ENCODE assay signal across 19 cellular contexts in genomic region chr10:1187855-1188555, GRCh38.
DNase-seq lines count a peak whose midpoint lies in the region; ATAC-seq and TF ChIP-seq lines count a peak whose summit lies in the region.
"Had no signal": no experiment of that assay in that cellular context is flagged by ENCODE, and none has a peak within 500 bp of the region (broad histone marks: within the 10 kb centered on the region; RNA-seq: fewer than 3 reads in every experiment).

No MANE protein-coding gene starts in this region.

- no peak for ATAC-seq in GM19023 (IDR thresholded peaks at IDR 0.05; ENCODE audit: unreplicated experiment)
- ATAC-seq: gastrocnemius medialis had no signal

- intact Hi-C loops in dorsolateral prefrontal cortex (cut with DNase I): no loop called here

- no peaks in the 10 kb centered on the region for H3K27me3 ChIP-seq in dorsolateral prefrontal cortex
- peaks cover 8% of the 10 kb centered on the region for H3K27me3 ChIP-seq in suprapubic skin
- H3K27me3 ChIP-seq in smooth muscle cell (ENCODE audit: low read depth): peaks cover 3% of the 10 kb centered on the region

- no peaks in the 10 kb centered on the region for H3K79me2 ChIP-seq in smooth muscle cell (ENCODE audit: low read depth)
- H3K79me2 ChIP-seq: parathyroid adenoma had no signal

- no peak for TF ChIP-seq POLR2A in suprapubic skin (IDR thresholded peaks at IDR 0.05)

- H3F3A ChIP-seq in smooth muscle cell (ENCODE audit: low read depth): no peaks in the 10 kb centered on the region

- H3K4me3 ChIP-seq in dorsolateral prefrontal cortex (peak overlapping the region in 31 of 59 donors; percentile 1 to 46 (median 22)), suprapubic skin (no peak overlapping the region), smooth muscle cell (no peak overlapping the region)
- H3K4me3 ChIP-seq: gastrocnemius medialis, skin epidermis had no signal

- DNase-seq in NCI-H1417 (lab: John Stamatoyannopoulos, UW) (peak in 2 of 3 experiments; percentile 71 to 76), NCI-H1417 treated with DMSO at 0.1 percent for 48 hours (lab: John Stamatoyannopoulos, UW) (no peak), dorsolateral prefrontal cortex (peak in 7 of 10 donors; percentile 17 to 39 (median 26)), mesenteric fat pad (ENCODE audit: low spot score) (peak; percentile 51), suprapubic skin (ENCODE audit: low spot score in 2 of 2) (peak; percentile 15 to 70), SIG-M5 treated with dmso at 0.1 percent for 504 hours (lab: John Stamatoyannopoulos, UW; ENCODE audit: unreplicated experiment) (no peak), smooth muscle cell (lab: John Stamatoyannopoulos, UW; ENCODE audit: unreplicated experiment) (no peak)
- DNase-seq: cerebellar nuclear complex, gastrocnemius medialis, GDM1, IMR-90, MM.1S, NCI-H2029, Right ventricle myocardium superior, WERI-Rb-1 had no signal

- no peak for TF ChIP-seq CTCF in dorsolateral prefrontal cortex (IDR thresholded peaks at IDR 0.05 in 54 of 56, conservative IDR thresholded peaks at IDR 0.05 in 2 of 56; ENCODE audit: low read depth in 1 of 56, partially characterized antibody in 56 of 56)
- no peak for TF ChIP-seq CTCF in suprapubic skin (IDR thresholded peaks at IDR 0.05)
- no peak for TF ChIP-seq CTCF in smooth muscle cell (IDR thresholded peaks at IDR 0.05; ENCODE audit: borderline replicate concordance, insufficient read depth, poor library complexity, severe bottlenecking)

- H4K20me1 ChIP-seq in smooth muscle cell (ENCODE audit: low read depth): no peaks in the 10 kb centered on the region

- WGBS in suprapubic skin: 69% methylated on average over 8 of the region's 11 CpGs
- 96% methylated on average over 11 of the region's 11 CpGs for WGBS in smooth muscle cell (ENCODE audit: low lambda C conversion rate)

- H3K4me1 ChIP-seq in suprapubic skin: peaks cover 8% of the 10 kb centered on the region
- H3K4me1 ChIP-seq in smooth muscle cell (ENCODE audit: low read depth): no peaks in the 10 kb centered on the region
- H3K4me1 ChIP-seq: gastrocnemius medialis, parathyroid adenoma had no signal

- H2AFZ ChIP-seq in smooth muscle cell (ENCODE audit: low read depth): no peak overlapping the region
- H2AFZ ChIP-seq: parathyroid adenoma had no signal

- H3K9me3 ChIP-seq in suprapubic skin: no peaks in the 10 kb centered on the region
- no peaks in the 10 kb centered on the region for H3K9me3 ChIP-seq in smooth muscle cell (replicated peaks; ENCODE audit: low read depth)
- H3K9me3 ChIP-seq: gastrocnemius medialis had no signal

- no peak overlapping the region for H3K9ac ChIP-seq in smooth muscle cell (ENCODE audit: low read depth)
- H3K9ac ChIP-seq: parathyroid adenoma had no signal

- no peak for TF ChIP-seq EP300 in suprapubic skin (IDR thresholded peaks at IDR 0.05)

- no peaks in the 10 kb centered on the region for H3K36me3 ChIP-seq in suprapubic skin
- H3K36me3 ChIP-seq in smooth muscle cell (ENCODE audit: low read depth): no peaks in the 10 kb centered on the region
- H3K36me3 ChIP-seq: gastrocnemius medialis, WERI-Rb-1 had no signal

- H3K27ac ChIP-seq in dorsolateral prefrontal cortex (peak overlapping the region; percentile 82 to 100 (median 97)), suprapubic skin (peak overlapping the region; percentile 69), smooth muscle cell (ENCODE audit: low read depth) (no peak overlapping the region)
- H3K27ac ChIP-seq: 22Rv1, gastrocnemius medialis, parathyroid adenoma, WERI-Rb-1 had no signal

- no peak overlapping the region for H3K4me2 ChIP-seq in smooth muscle cell

Comparison
In these comparisons a context has a peak if more than half of its experiments do, and no peak if none do; other contexts are left out.
1. DNase-seq: peak in NCI-H1417 (2 of 3), dorsolateral prefrontal cortex (7 of 10), mesenteric fat pad (single experiment) and suprapubic skin (2 of 2); none in NCI-H1417 treated with DMSO at 0.1 percent for 48 hours (single experiment), SIG-M5 treated with dmso at 0.1 percent for 504 hours (single experiment) and smooth muscle cell (single experiment).
2. H3K4me3 ChIP-seq: peak in dorsolateral prefrontal cortex (31 of 59); none in suprapubic skin (single experiment) and smooth muscle cell (single experiment).